Comparison of ENCODE assay signal across 24 cellular contexts in the genomic region with DNA sequence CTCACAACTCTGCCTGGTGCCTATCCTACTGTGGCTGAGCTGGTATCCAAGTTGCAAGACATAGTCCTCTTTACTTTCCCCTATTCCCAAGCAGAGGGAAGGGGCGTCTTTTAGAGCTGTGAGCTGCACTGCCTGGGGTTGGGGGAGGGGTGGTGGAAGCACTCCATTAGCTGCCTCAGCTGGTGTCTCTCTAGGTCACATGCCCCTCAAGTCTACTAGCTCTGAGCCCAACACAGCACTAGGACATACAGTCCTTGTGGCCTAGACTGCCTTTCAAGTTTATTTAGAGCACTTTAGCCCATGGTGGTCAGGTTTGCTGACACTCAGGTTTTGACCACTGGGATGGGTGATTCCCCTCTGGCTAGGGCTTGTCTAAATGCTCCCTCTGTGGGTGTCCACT.
"Had no signal": no experiment of that assay in that cellular context is flagged by ENCODE, and none has a peak within 500 bp of the region (broad histone marks: within the 10 kb centered on the region; RNA-seq: fewer than 3 reads in every experiment).

No MANE protein-coding gene starts in this region.

- H3K27me3 Mint-ChIP-seq: activated CD4-positive, alpha-beta memory T cell treated with anti-CD3 and anti-CD28 coated beads, Interleukin-2, amount 10 ng/mL, durations not matched to agents 7 days and 5 days; activated CD4-positive, alpha-beta T cell treated with anti-CD3 and anti-CD28 coated beads, Interleukin-2, amount 10 ng/mL, durations not matched to agents 7 days and 5 days; activated T-cell treated with anti-CD3 and anti-CD28 coated beads, Interleukin-2, amount 50 U/mL, for 24 hours; central memory CD8-positive, alpha-beta T cell; dendritic cell treated with granulocyte-macrophage colony-stimulating factor and Interleukin-4, amounts not matched to agents 40 ng/mL and 50 ng/mL, for 4 days; naive thymus-derived CD8-positive, alpha-beta T cell had no signal

- DNase-seq: activated CD4-positive, alpha-beta memory T cell treated with anti-CD3 and anti-CD28 coated beads, Interleukin-2, amount 10 ng/mL, durations not matched to agents 7 days and 5 days; activated CD4-positive, alpha-beta T cell treated with anti-CD3 and anti-CD28 coated beads for 1 hour; activated CD4-positive, alpha-beta T cell treated with anti-CD3 and anti-CD28 coated beads, Interleukin-2, amount 10 ng/mL, durations not matched to agents 7 days and 5 days; activated CD8-positive, alpha-beta memory T cell treated with anti-CD3 and anti-CD28 coated beads, Interleukin-2, amount 50 U/mL, for 48 hours; activated gamma-delta T cell treated with Interleukin-2 at 50 U/mL for 16 hours; activated naive CD4-positive, alpha-beta T cell treated with anti-CD3 and anti-CD28 coated beads, Interleukin-2, amount 50 U/mL, for 16 hours; activated T-cell treated with anti-CD3 and anti-CD28 coated beads, Interleukin-2, amount 50 U/mL, for 24 hours; esophagus squamous epithelium; foreskin melanocyte; left cardiac atrium; mammary epithelial cell; naive thymus-derived CD8-positive, alpha-beta T cell; spleen; stimulated activated naive CD4-positive, alpha-beta T cell; T-helper 2 cell; tibial artery had no signal

- H3K36me3 ChIP-seq: breast epithelium, esophagus squamous epithelium, right atrium auricular region, spleen, suprapubic skin, tibial artery had no signal

- H3K9me3 ChIP-seq: breast epithelium, esophagus squamous epithelium, right atrium auricular region, spleen, suprapubic skin, tibial artery had no signal

- H3K27ac Mint-ChIP-seq: activated CD4-positive, alpha-beta memory T cell treated with anti-CD3 and anti-CD28 coated beads, Interleukin-2, amount 10 ng/mL, durations not matched to agents 7 days and 5 days; activated CD4-positive, alpha-beta T cell treated with anti-CD3 and anti-CD28 coated beads, Interleukin-2, amount 10 ng/mL, durations not matched to agents 7 days and 5 days; activated T-cell treated with anti-CD3 and anti-CD28 coated beads, Interleukin-2, amount 50 U/mL, for 24 hours; dendritic cell treated with granulocyte-macrophage colony-stimulating factor and Interleukin-4, amounts not matched to agents 40 ng/mL and 50 ng/mL, for 4 days; mesothelial cell of epicardium had no signal

- H3K4me3 ChIP-seq: breast epithelium, esophagus squamous epithelium, right atrium auricular region, spleen, suprapubic skin, tibial artery had no signal

- ATAC-seq: left cardiac atrium; naive thymus-derived CD8-positive, alpha-beta T cell had no signal

- H3K4me3 Mint-ChIP-seq: activated CD4-positive, alpha-beta memory T cell treated with anti-CD3 and anti-CD28 coated beads, Interleukin-2, amount 10 ng/mL, durations not matched to agents 7 days and 5 days; activated CD4-positive, alpha-beta T cell treated with anti-CD3 and anti-CD28 coated beads, Interleukin-2, amount 10 ng/mL, durations not matched to agents 7 days and 5 days; activated T-cell treated with anti-CD3 and anti-CD28 coated beads, Interleukin-2, amount 50 U/mL, for 24 hours; central memory CD8-positive, alpha-beta T cell; dendritic cell treated with granulocyte-macrophage colony-stimulating factor and Interleukin-4, amounts not matched to agents 40 ng/mL and 50 ng/mL, for 4 days; mesothelial cell of epicardium; naive thymus-derived CD8-positive, alpha-beta T cell; neural crest cell had no signal

- H3K4me1 Mint-ChIP-seq: activated CD4-positive, alpha-beta memory T cell treated with anti-CD3 and anti-CD28 coated beads, Interleukin-2, amount 10 ng/mL, durations not matched to agents 7 days and 5 days; activated CD4-positive, alpha-beta T cell treated with anti-CD3 and anti-CD28 coated beads, Interleukin-2, amount 10 ng/mL, durations not matched to agents 7 days and 5 days; central memory CD8-positive, alpha-beta T cell; neural crest cell had no signal

- FAIRE-seq: keratinocyte had no signal

- H3K27ac ChIP-seq: breast epithelium, esophagus squamous epithelium, right atrium auricular region, spleen, suprapubic skin, tibial artery had no signal

- H3K27me3 ChIP-seq: breast epithelium, esophagus squamous epithelium, right atrium auricular region, spleen, suprapubic skin, tibial artery had no signal

- H3K9me3 Mint-ChIP-seq: activated CD4-positive, alpha-beta memory T cell treated with anti-CD3 and anti-CD28 coated beads, Interleukin-2, amount 10 ng/mL, durations not matched to agents 7 days and 5 days; activated CD4-positive, alpha-beta T cell treated with anti-CD3 and anti-CD28 coated beads, Interleukin-2, amount 10 ng/mL, durations not matched to agents 7 days and 5 days; activated T-cell treated with anti-CD3 and anti-CD28 coated beads, Interleukin-2, amount 50 U/mL, for 24 hours; central memory CD8-positive, alpha-beta T cell; neural crest cell had no signal

- H3K4me1 ChIP-seq: breast epithelium, esophagus squamous epithelium, right atrium auricular region, spleen, suprapubic skin, tibial artery had no signal
